Comparison of ENCODE assay signal across 10 cellular contexts in genomic region chr6:113433506-113433991, GRCh38.
DNase-seq lines count a peak whose midpoint lies in the region; ATAC-seq and TF ChIP-seq lines count a peak whose summit lies in the region.
"Had no signal": no experiment of that assay in that cellular context is flagged by ENCODE, and none has a peak within 500 bp of the region (broad histone marks: within the 10 kb centered on the region; RNA-seq: fewer than 3 reads in every experiment).

No MANE protein-coding gene starts in this region.

- H3K4me2 ChIP-seq in PC-9 = peak overlapping the region; percentile 61

- H3K4me1 ChIP-seq in PC-9 (replicated peaks; ENCODE audit: insufficient read depth) = peaks cover 48% of the 10 kb centered on the region

- no peaks in the 10 kb centered on the region for H3K9me2 ChIP-seq in PC-9 (ENCODE audit: insufficient read depth)

- ATAC-seq in GM19351 (IDR thresholded peaks at IDR 0.05; ENCODE audit: unreplicated experiment) = no peak

- intact Hi-C loops in PC-9 (cut with micrococcal nuclease; ENCODE audit: unreplicated experiment) (loop anchor here (1.0 to 5.0 kb wide), 4 partner anchors 71 to 425 kb away; no protein-coding TSS in a partner anchor), posterior vena cava (cut with DNase I) (no loop called here), posterior cingulate gyrus (cut with DNase I) (no loop called here)

- no peaks in the 10 kb centered on the region for H3K36me3 ChIP-seq in BJ (ENCODE audit: control insufficient read depth, insufficient read depth, low read length)
- H3K36me3 ChIP-seq in PC-9 (ENCODE audit: low read depth) = no peaks in the 10 kb centered on the region; the same call in 1 of the 2 replicates

- H3K9me3 ChIP-seq in PC-9 (ENCODE audit: insufficient read depth, low read depth) = peaks cover 8% of the 10 kb centered on the region; the same call in 1 of the 2 replicates

- 0 out of 2 replicates have a peak overlapping the region, but pooled peaks have one; percentile 23 for H2AFZ ChIP-seq in PC-9

- TF ChIP-seq CTCF in BJ (IDR thresholded peaks at IDR 0.05; ENCODE audit: insufficient read depth, low read depth, low read length) = no peak
- TF ChIP-seq CTCF in PC-9 (conservative IDR thresholded peaks at IDR 0.05) = no peak

- POLR2A ChIA-PET in BJ (lab: Charles Lee) (interaction anchor here (0.6 kb wide), 2 partner anchors 57 to 301 kb away, joined by 3 to 7 read pairs; no protein-coding TSS in a partner anchor), PC-9 (lab: Charles Lee; ENCODE audit: unreplicated experiment) (interaction anchor here (0.7 kb wide), 1 partner anchor 39 kb away, joined by 6 read pairs; no protein-coding TSS in a partner anchor)

- H3K27me3 ChIP-seq in BJ (ENCODE audit: control insufficient read depth, insufficient read depth, low read length) (no peaks in the 10 kb centered on the region), PC-9 (ENCODE audit: insufficient read depth, low read depth) (no peaks in the 10 kb centered on the region)

- H3F3A ChIP-seq in PC-9 (ENCODE audit: insufficient read depth, low read depth) = peaks cover 34% of the 10 kb centered on the region

- H3K27ac ChIP-seq in PC-9 = peak overlapping the region; percentile 87

- no peaks in the 10 kb centered on the region for H3K79me2 ChIP-seq in PC-9 (ENCODE audit: low read depth)

- no TSS peak for BruUV-seq in PC-9 (replicated peaks; lab: Mats Ljungman, UMichigan)

- CTCF ChIA-PET in BJ (lab: Yijun Ruan, JAX) = interaction anchor here (1.0 to 1.6 kb wide), 3 partner anchors 13 to 425 kb away, joined by 3 to 8 read pairs (median 3); no protein-coding TSS in a partner anchor
- CTCF ChIA-PET in PC-9 (lab: Charles Lee) = no interaction called here

- peak; percentile 81 for DNase-seq in BJ (ENCODE audit: low read depth)
- peak; percentile 61 to 99 for DNase-seq in PC-9
- DNase-seq in fibroblast of the conjunctiva (ENCODE audit: low read depth) = peak; percentile 77
- peak; percentile 83 for DNase-seq in posterior vena cava (ENCODE audit: low spot score)
- no peak for DNase-seq in posterior cingulate gyrus
- no peak for DNase-seq in anterior cingulate cortex (lab: John Stamatoyannopoulos, UW)
- DNase-seq in NCI-H2029 (lab: John Stamatoyannopoulos, UW) = no peak
- DNase-seq: activated naive CD4-positive, alpha-beta T cell treated with anti-CD3 and anti-CD28 coated beads, Interleukin-2, amount 10 ng/mL, durations not matched to agents 7 days and 5 days; stimulated activated CD4-positive, alpha-beta T cell treated with anti-CD3 and anti-CD28 coated beads, Interleukin-4, amount 100 ng/mL, for 1 hour had no signal

- no peaks in the 10 kb centered on the region for H4K20me1 ChIP-seq in PC-9 (ENCODE audit: insufficient read depth)

- no peak overlapping the region for H3K4me3 ChIP-seq in BJ (ENCODE audit: low read depth, low read length)
- H3K4me3 ChIP-seq in PC-9 = peak overlapping the region; percentile 16; the same call in 1 of the 2 replicates

Comparison
In these comparisons a context has a peak if more than half of its experiments do, and no peak if none do; other contexts are left out.
1. DNase-seq: peak in BJ (single experiment), PC-9 (2 of 2), fibroblast of the conjunctiva (single experiment) and posterior vena cava (single experiment); none in posterior cingulate gyrus (0 of 10), anterior cingulate cortex (0 of 58) and NCI-H2029 (single experiment).